Comparison of ENCODE assay signal across 21 cellular contexts in the genomic region with DNA sequence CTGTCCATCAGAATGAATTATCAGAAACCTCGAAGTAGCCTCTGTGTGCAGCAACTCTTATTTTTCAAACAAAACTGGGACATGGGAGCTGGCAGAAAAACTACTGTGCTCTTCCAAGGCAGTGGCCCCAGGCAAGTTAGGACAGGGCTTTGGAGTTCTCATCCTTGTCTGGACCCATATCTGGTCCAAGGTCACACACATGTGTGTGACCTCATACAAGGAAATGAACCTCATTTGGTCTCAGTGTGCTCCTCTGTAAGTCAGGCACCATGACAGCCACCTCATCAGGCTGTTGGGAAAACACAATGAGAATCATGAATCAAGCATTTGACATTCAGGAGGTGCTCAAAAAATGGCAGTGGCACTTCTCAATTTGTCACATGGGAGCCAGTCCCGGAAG. TPM values are rescaled to one million over a fixed set of nuclear protein-coding genes. Genes with fewer than 3 reads are reported as not detected.
A peak's percentile ranks its signal among the peaks of the same experiment; 100 is the strongest.
DNase-seq lines count a peak whose midpoint lies in the region; ATAC-seq, FAIRE-seq and TF ChIP-seq lines count a peak whose summit lies in the region.
"Had no signal": no experiment of that assay in that cellular context is flagged by ENCODE, and none has a peak within 500 bp of the region (broad histone marks: within the 10 kb centered on the region; RNA-seq: fewer than 3 reads in every experiment).

No MANE protein-coding gene starts in this region.

- H3K27me3 ChIP-seq in heart right ventricle (no peaks in the 10 kb centered on the region), hepatocyte (no peaks in the 10 kb centered on the region), pancreas (no peaks in the 10 kb centered on the region), testis (no peaks in the 10 kb centered on the region)
- H3K27me3 ChIP-seq: BLaER1 treated with 17β-estradiol and CSF1 and Interleukin-3, amounts not matched to agents 10 nM and 100 nM; MG63 had no signal

- H3K4me1 ChIP-seq in heart right ventricle (peaks cover 6 to 78% (median 55%) of the 10 kb centered on the region in 9 donors), hepatocyte (ENCODE audit: insufficient read depth) (peaks cover 27% of the 10 kb centered on the region), pancreas (peaks cover 0 to 11% (median 0%) of the 10 kb centered on the region in 3 donors), testis (no peaks in the 10 kb centered on the region)

- no peak for TF ChIP-seq CTCF in heart right ventricle (IDR thresholded peaks at IDR 0.05)
- no peak for TF ChIP-seq CTCF in hepatocyte (IDR thresholded peaks at IDR 0.05; ENCODE audit: poor library complexity)
- TF ChIP-seq CTCF in pancreas (IDR thresholded peaks at IDR 0.05), result no peak
- TF ChIP-seq CTCF in testis (IDR thresholded peaks at IDR 0.05), result no peak

- H3K27ac ChIP-seq in heart right ventricle (peak overlapping the region in 6 of 10 donors; percentile 9 to 60 (median 29)), hepatocyte (peak overlapping the region; percentile 59), pancreas (no peak overlapping the region), testis (no peak overlapping the region)

- H3K9me2 ChIP-seq in hepatocyte (replicated peaks; ENCODE audit: insufficient read depth), result no peaks in the 10 kb centered on the region

- 68 to 70% methylated on average over 2 of the region's 2 CpGs for WGBS in heart right ventricle, 2 donors
- 87% methylated on average over 2 of the region's 2 CpGs for WGBS in hepatocyte (ENCODE audit: low lambda C conversion rate, missing lambda C conversion rate)
- 49 to 57% methylated on average over 2 of the region's 2 CpGs for WGBS in pancreas, 2 donors
- 75 to 79% methylated on average over 2 of the region's 2 CpGs for WGBS in testis, 2 donors

- H3K4me2 ChIP-seq in hepatocyte, result no peak overlapping the region

- TF ChIP-seq POLR2A in testis (IDR thresholded peaks at IDR 0.05), result no peak

- FAIRE-seq in pancreas (lab: Jason Lieb, UNC), result no peak
- FAIRE-seq: A204.1, GM18507, H1, RCC 7860 had no signal

- H3K4me3 ChIP-seq in heart right ventricle, result no peak overlapping the region
- H3K4me3 ChIP-seq in hepatocyte, result no peak overlapping the region
- H3K4me3 ChIP-seq in pancreas, result no peak overlapping the region
- no peak overlapping the region for H3K4me3 ChIP-seq in testis
- H3K4me3 ChIP-seq: BLaER1 treated with 17β-estradiol and CSF1 and Interleukin-3, amounts not matched to agents 10 nM and 100 nM; MG63 had no signal

- H4K20me1 ChIP-seq in hepatocyte (ENCODE audit: insufficient read depth, poor library complexity, severe bottlenecking), result no peaks in the 10 kb centered on the region

- H3K36me3 ChIP-seq in heart right ventricle, result no peaks in the 10 kb centered on the region
- H3K36me3 ChIP-seq in hepatocyte (replicated peaks; ENCODE audit: insufficient read depth, low read depth), result no peaks in the 10 kb centered on the region
- no peaks in the 10 kb centered on the region for H3K36me3 ChIP-seq in pancreas
- no peaks in the 10 kb centered on the region for H3K36me3 ChIP-seq in testis (ENCODE audit: low read depth, missing control alignments)
- H3K36me3 ChIP-seq: MG63 had no signal

- DNase-seq in heart right ventricle (no peak), left cardiac atrium (no peak), hepatocyte (ENCODE audit: low spot score) (no peak), pancreas (peak in 1 of 6 donors; percentile 12), NCI-H1436 (lab: John Stamatoyannopoulos, UW) (no peak), testis (no peak)
- DNase-seq: CD8-positive, alpha-beta T cell; DMS79; Kasumi-1; MG63; NCI-H1092; NCI-H2081 treated with DMSO at 0.1 percent for 48 hours; NCI-H510A treated with DMSO at 0.1 percent for 48 hours; NCI-H774; SHP77 had no signal

- peak in 2 of 8 donors; percentile 34 to 84 for ATAC-seq in heart right ventricle
- no peak for ATAC-seq in left cardiac atrium
- peak in 3 of 4 donors; percentile 71 to 78 (median 73) for ATAC-seq in pancreas
- ATAC-seq in GM18517 (IDR thresholded peaks at IDR 0.05; ENCODE audit: unreplicated experiment), result no peak
- ATAC-seq: CD8-positive, alpha-beta T cell had no signal

- peaks cover 91% of the 10 kb centered on the region for H3K79me2 ChIP-seq in hepatocyte

- H3K9me3 ChIP-seq in heart right ventricle (peaks cover 0 to 8% (median 0%) of the 10 kb centered on the region in 11 donors), hepatocyte (ENCODE audit: low read depth) (no peaks in the 10 kb centered on the region), pancreas (no peaks in the 10 kb centered on the region), testis (no peaks in the 10 kb centered on the region)
- H3K9me3 ChIP-seq: MG63 had no signal

- no peak overlapping the region for H2AFZ ChIP-seq in hepatocyte

- intact Hi-C loops in heart right ventricle (cut with DNase I), result no loop called here
- intact Hi-C loops in left cardiac atrium (cut with DNase I), result no loop called here
- intact Hi-C loops in pancreas (cut with DNase I), result no loop called here
- intact Hi-C loops in testis (cut with DNase I; ENCODE audit: low total_unique reads), result no loop called here

RNA-seq across cellular contexts. Expression of a gene that starts 25.8 kb away (rescaled TPM):
- total RNA-seq in heart right ventricle (100 to 1,000 TPM; 118 to 184 (median 148) TPM), left cardiac atrium (100 to 1,000 TPM in 1 of 2 donors, 10 to 100 TPM in 1; 66.5 to 103 TPM), hepatocyte (23.6 and 28.6 TPM in 2 replicates), pancreas (10 to 100 TPM in 5 of 6 donors, 1 to 10 TPM in 1; 9.7 to 29.3 (median 14.8) TPM), testis (10 to 100 TPM; 19.5 to 27.3 TPM)
- polyA plus RNA-seq in heart right ventricle (10 to 100 TPM; 33.7 to 34.3 TPM), hepatocyte (18.7 and 21.2 TPM in 2 replicates), pancreas (10 to 100 TPM in 1 of 2 donors, 1 to 10 TPM in 1; 4.1 to 10.5 TPM), testis (ENCODE audit: insufficient read depth, low read depth, low replicate concordance) (21.8 TPM)

Comparison
In these comparisons a context has a peak if more than half of its experiments do, and no peak if none do; other contexts are left out.
1. ATAC-seq: peak in pancreas (3 of 4); none in left cardiac atrium (0 of 2) and GM18517 (single experiment).
2. H3K27ac ChIP-seq: peak in heart right ventricle (6 of 10) and hepatocyte (single experiment); none in pancreas (0 of 4) and testis (0 of 2).